9 cellular contexts compared by ENCODE assay signal in genomic region chr3:187291001-187291511, GRCh38. TPM values are rescaled to one million over a fixed set of nuclear protein-coding genes. Genes with fewer than 3 reads are reported as not detected.
DNase-seq lines count a peak whose midpoint lies in the region; ATAC-seq and TF ChIP-seq lines count a peak whose summit lies in the region.
"Had no signal": no experiment of that assay in that cellular context is flagged by ENCODE, and none has a peak within 500 bp of the region (broad histone marks: within the 10 kb centered on the region; RNA-seq: fewer than 3 reads in every experiment).

No MANE protein-coding gene starts in this region.

- H3K4me3 Mint-ChIP-seq in GM23338, result peak overlapping the region; percentile 80
- H3K4me3 Mint-ChIP-seq in stimulated activated memory B cell treated with anti-CD40 and anti-IgM and Interleukin-4, amounts not matched to agents 10 μg/mL and 1 μg/mL and 100 μg/mL, for 72 hours, result no peak overlapping the region

- intact Hi-C loops in sigmoid colon (cut with DNase I), result no loop called here

- 9 to 24% methylated on average over 6 of the region's 6 CpGs for WGBS in sigmoid colon, 2 donors

- TF ChIP-seq CTCF in GM23338 (conservative IDR thresholded peaks at IDR 0.05; ENCODE audit: low read depth in 2 of 2) (no peak), sigmoid colon (IDR thresholded peaks at IDR 0.05) (no peak)

- H3K36me3 Mint-ChIP-seq in GM23338 (ENCODE audit: low read depth), result no peaks in the 10 kb centered on the region; the same call in 2 of the 3 replicates
- no peaks in the 10 kb centered on the region for H3K36me3 Mint-ChIP-seq in stimulated activated memory B cell treated with anti-CD40 and anti-IgM and Interleukin-4, amounts not matched to agents 10 μg/mL and 1 μg/mL and 100 μg/mL, for 72 hours

- H3K27me3 ChIP-seq in GM23338 (ENCODE audit: insufficient read depth), result peaks cover 9% of the 10 kb centered on the region; the same call in 1 of the 2 replicates
- no peaks in the 10 kb centered on the region for H3K27me3 ChIP-seq in sigmoid colon

- H3K9me3 ChIP-seq in sigmoid colon, result no peaks in the 10 kb centered on the region

- H3K27ac ChIP-seq in GM23338 (ENCODE audit: low read depth) (no peak overlapping the region), caudate nucleus (ENCODE audit: low read depth, low read length) (peak overlapping the region; percentile 1), sigmoid colon (peak overlapping the region in 3 of 4 donors; percentile 80 to 87 (median 83))

- H2AFZ ChIP-seq in GM23338, result peak overlapping the region; percentile 90

- peaks cover 43% of the 10 kb centered on the region for H3K4me1 Mint-ChIP-seq in GM23338
- no peaks in the 10 kb centered on the region for H3K4me1 Mint-ChIP-seq in stimulated activated memory B cell treated with anti-CD40 and anti-IgM and Interleukin-4, amounts not matched to agents 10 μg/mL and 1 μg/mL and 100 μg/mL, for 72 hours

- no peak overlapping the region for H3K27ac Mint-ChIP-seq in GM23338
- no peak overlapping the region for H3K27ac Mint-ChIP-seq in stimulated activated memory B cell treated with anti-CD40 and anti-IgM and Interleukin-4, amounts not matched to agents 10 μg/mL and 1 μg/mL and 100 μg/mL, for 72 hours

- H3K36me3 ChIP-seq in GM23338 (ENCODE audit: insufficient read depth) (no peaks in the 10 kb centered on the region), sigmoid colon (no peaks in the 10 kb centered on the region)

- no peaks in the 10 kb centered on the region for H3K79me2 ChIP-seq in GM23338 (replicated peaks; ENCODE audit: insufficient read depth)

- H3K4me2 ChIP-seq in GM23338, result peak overlapping the region; percentile 89

- H3K9me3 Mint-ChIP-seq in GM23338, result no peaks in the 10 kb centered on the region
- no peaks in the 10 kb centered on the region for H3K9me3 Mint-ChIP-seq in stimulated activated memory B cell treated with anti-CD40 and anti-IgM and Interleukin-4, amounts not matched to agents 10 μg/mL and 1 μg/mL and 100 μg/mL, for 72 hours

- H3K4me1 ChIP-seq in GM23338 (ENCODE audit: insufficient read depth) (peaks cover 45% of the 10 kb centered on the region), sigmoid colon (peaks cover 0 to 69% (median 44%) of the 10 kb centered on the region in 4 donors)

- peaks cover 11% of the 10 kb centered on the region for H3K9me2 ChIP-seq in GM23338 (ENCODE audit: insufficient read depth)

- H4K20me1 ChIP-seq in GM23338 (replicated peaks; ENCODE audit: insufficient read depth), result no peaks in the 10 kb centered on the region

- peak; percentile 30 for DNase-seq in GM23338 (ENCODE audit: low spot score)
- peak in 1 of 61 donors; percentile 12 for DNase-seq in caudate nucleus (lab: John Stamatoyannopoulos, UW)
- DNase-seq in iPS-NIHi7 (ENCODE audit: extremely low spot score), result peak; percentile 33
- DNase-seq in sigmoid colon, result no peak
- DNase-seq in activated CD4-positive, alpha-beta T cell treated with anti-CD3 and anti-CD28 coated beads for 48 hours, result no peak
- DNase-seq: GF-D8 had no signal

- peaks cover 13% of the 10 kb centered on the region for H3K27me3 Mint-ChIP-seq in GM23338 (ENCODE audit: insufficient read depth, low read depth, poor library complexity)
- peaks cover 31% of the 10 kb centered on the region for H3K27me3 Mint-ChIP-seq in stimulated activated memory B cell treated with anti-CD40 and anti-IgM and Interleukin-4, amounts not matched to agents 10 μg/mL and 1 μg/mL and 100 μg/mL, for 72 hours

- H3K4me3 ChIP-seq in GM23338 (peak overlapping the region; percentile 65), sigmoid colon (peak overlapping the region; percentile 41 to 59 (median 53))

- TF ChIP-seq POLR2A in sigmoid colon (IDR thresholded peaks at IDR 0.05), result no peak

- no peak for TF ChIP-seq EP300 in sigmoid colon (IDR thresholded peaks at IDR 0.05)

- H3F3A ChIP-seq in GM23338 (replicated peaks; ENCODE audit: low read depth), result no peaks in the 10 kb centered on the region

- ATAC-seq in GM23338 (peak; percentile 75), HG03135 (IDR thresholded peaks at IDR 0.05; ENCODE audit: unreplicated experiment) (no peak), GM18517 (IDR thresholded peaks at IDR 0.05; ENCODE audit: unreplicated experiment) (no peak)
- no peak for ATAC-seq in stimulated activated memory B cell treated with anti-CD40 and anti-IgM and Interleukin-4, amounts not matched to agents 10 μg/mL and 1 μg/mL and 100 μg/mL, for 72 hours

TF ChIP-seq in GM23338, 12 proteins besides CTCF, POLR2A, EP300 and RAD21 (continues in another document):
- TF ChIP-seq EZH2phosphoT487 (IDR thresholded peaks at IDR 0.05; ENCODE audit: unreplicated experiment) (no peak), REST (IDR thresholded peaks at IDR 0.05; ENCODE audit: unreplicated experiment) (no peak), JUNB (IDR thresholded peaks at IDR 0.05; ENCODE audit: unreplicated experiment) (no peak), EZH2 (IDR thresholded peaks at IDR 0.05; ENCODE audit: low read depth, unreplicated experiment) (no peak), STAT1 (IDR thresholded peaks at IDR 0.05; ENCODE audit: unreplicated experiment) (no peak), NANOG (IDR thresholded peaks at IDR 0.05; ENCODE audit: borderline replicate concordance) (no peak), ZNF114 (CRISPR knock-in tag; IDR thresholded peaks at IDR 0.05) (no peak), POLR2AphosphoS5 (IDR thresholded peaks at IDR 0.05; ENCODE audit: low read depth) (no peak), ETS1 (IDR thresholded peaks at IDR 0.05) (no peak)

RNA-seq across cellular contexts. Expression of gene MASP1, which starts 0.5 kb away (rescaled TPM):
- total RNA-seq in GM23338 (2014; rRNA removed; shearing (Covaris generic)), result 1.6 and 5.9 TPM in 2 replicates
- polyA plus RNA-seq in GM23338 (2016; fragmentation: Nextera tagmentation; extraction: Ambion mirVana), result 1.4 and 3.0 TPM in 2 replicates
- 100 to 1,000 TPM in 3 of 4 donors, 10 to 100 TPM in 1; 93.5 to 236 (median 153) TPM for total RNA-seq in sigmoid colon
- 10 to 100 TPM in 1 of 3 donors, 1 to 10 TPM in 1, under 1 TPM in 1; 0.69 to 14.2 (median 1.2) TPM for polyA plus RNA-seq in sigmoid colon

Comparison
In these comparisons a context has a peak if more than half of its experiments do, and no peak if none do; other contexts are left out.
1. DNase-seq: peak in GM23338 (single experiment) and iPS-NIHi7 (single experiment); none in sigmoid colon (single experiment) and activated CD4-positive, alpha-beta T cell treated with anti-CD3 and anti-CD28 coated beads for 48 hours (single experiment).
2. RNA of gene MASP1, which starts 0.5 kb away (total RNA-seq): 93.5 to 236 TPM in sigmoid colon; 1.6 to 5.9 TPM in GM23338; every median in the first group is over 10 times any median in the second.